Comparison of ENCODE assay signal across 23 cellular contexts in genomic region chrX:114842181-114842580, GRCh38.
DNase-seq lines count a peak whose midpoint lies in the region; ATAC-seq lines count a peak whose summit lies in the region.
"Had no signal": no experiment of that assay in that cellular context is flagged by ENCODE, and none has a peak within 500 bp of the region (broad histone marks: within the 10 kb centered on the region; RNA-seq: fewer than 3 reads in every experiment).

No MANE protein-coding gene starts in this region.

- no peaks in the 10 kb centered on the region for H3K36me3 Mint-ChIP-seq in stimulated activated effector memory CD8-positive, alpha-beta T cell treated with anti-CD3 and anti-CD28 coated beads, Interleukin-12 subunit alpha, Interleukin-12 subunit beta, amount 100 ng/mL, for 72 hours

- no peaks in the 10 kb centered on the region for H3K4me1 Mint-ChIP-seq in stimulated activated effector memory CD8-positive, alpha-beta T cell treated with anti-CD3 and anti-CD28 coated beads, Interleukin-12 subunit alpha, Interleukin-12 subunit beta, amount 100 ng/mL, for 72 hours

- H3K27ac Mint-ChIP-seq in stimulated activated effector memory CD8-positive, alpha-beta T cell treated with anti-CD3 and anti-CD28 coated beads, Interleukin-12 subunit alpha, Interleukin-12 subunit beta, amount 100 ng/mL, for 72 hours: no peak overlapping the region

- peaks cover 2% of the 10 kb centered on the region for H3K9me3 Mint-ChIP-seq in stimulated activated effector memory CD8-positive, alpha-beta T cell treated with anti-CD3 and anti-CD28 coated beads, Interleukin-12 subunit alpha, Interleukin-12 subunit beta, amount 100 ng/mL, for 72 hours

- ATAC-seq in stimulated activated effector memory CD8-positive, alpha-beta T cell treated with anti-CD3 and anti-CD28 coated beads, Interleukin-12 subunit alpha, Interleukin-12 subunit beta, amount 100 ng/mL, for 72 hours: no peak
- no peak for ATAC-seq in GM18873 (IDR thresholded peaks at IDR 0.05; ENCODE audit: low FRiP score, unreplicated experiment)
- ATAC-seq: A549, HepG2 had no signal

- no peak overlapping the region for H3K4me3 Mint-ChIP-seq in stimulated activated effector memory CD8-positive, alpha-beta T cell treated with anti-CD3 and anti-CD28 coated beads, Interleukin-12 subunit alpha, Interleukin-12 subunit beta, amount 100 ng/mL, for 72 hours

- DNase-seq in GM03348 (ENCODE audit: low spot score): peak; percentile 0
- DNase-seq in RPMI7951 (ENCODE audit: low read depth): peak; percentile 0
- DNase-seq in fibroblast of gingiva (ENCODE audit: low read depth): peak; percentile 12
- DNase-seq in pons (ENCODE audit: low spot score): peak; percentile 2
- no peak for DNase-seq in UCSD-AML1 (lab: John Stamatoyannopoulos, UW; ENCODE audit: unreplicated experiment)
- DNase-seq in RPMI8226: no peak
- no peak for DNase-seq in stimulated activated effector memory CD8-positive, alpha-beta T cell treated with anti-CD3 and anti-CD28 coated beads, Interleukin-12 subunit alpha, Interleukin-12 subunit beta, amount 100 ng/mL, for 72 hours (ENCODE audit: low spot score in 2 of 2)
- DNase-seq: BE2C, DMS153, GOT3, HCEC 1CT, Kasumi-1, MV-4-11, NCI-H1105, NCI-H146, NCI-H1930, NCI-H2107, NCI-H524, NCI-H774, Right ventricle myocardium superior had no signal

Comparison
In these comparisons a context has a peak if more than half of its experiments do, and no peak if none do; other contexts are left out.
1. DNase-seq: peak in GM03348 (single experiment), RPMI7951 (single experiment), fibroblast of gingiva (single experiment) and pons (single experiment); none in UCSD-AML1 (single experiment), RPMI8226 (single experiment) and stimulated activated effector memory CD8-positive, alpha-beta T cell treated with anti-CD3 and anti-CD28 coated beads, Interleukin-12 subunit alpha, Interleukin-12 subunit beta, amount 100 ng/mL, for 72 hours (0 of 2).